In the genomic region with DNA sequence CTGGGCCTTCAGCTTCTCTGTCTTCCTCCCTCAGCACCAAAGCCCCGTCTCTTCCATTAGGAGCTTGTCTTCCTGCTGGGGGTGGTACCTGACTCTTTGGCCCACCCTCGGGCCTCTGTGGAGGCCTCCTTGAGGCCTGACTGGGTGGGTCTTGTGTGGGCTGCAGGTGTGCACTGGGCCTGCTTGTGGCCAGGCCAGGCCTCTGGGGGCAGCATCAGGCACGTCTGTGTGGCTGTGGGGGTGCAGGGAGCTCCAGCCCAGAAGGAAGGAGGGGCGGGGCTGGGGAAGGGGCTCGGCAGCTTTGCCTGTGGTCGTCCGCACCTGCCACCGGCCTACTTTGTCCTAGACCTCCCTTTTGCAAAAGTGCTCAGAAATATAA, we compare ENCODE assay signal across 25 cellular contexts. TPM values are rescaled to one million over a fixed set of nuclear protein-coding genes. Genes with fewer than 3 reads are reported as not detected.
DNase-seq lines count a peak whose midpoint lies in the region; ATAC-seq and TF ChIP-seq lines count a peak whose summit lies in the region.
"Had no signal": no experiment of that assay in that cellular context is flagged by ENCODE, and none has a peak within 500 bp of the region (broad histone marks: within the 10 kb centered on the region; RNA-seq: fewer than 3 reads in every experiment).

No MANE protein-coding gene starts in this region.

- 84% methylated on average over 5 of the region's 8 CpGs; no CpG with 5 or more reads in 1 of the 2 experiments for WGBS in endodermal cell (ENCODE audit: insufficient coverage in 1 of 2, insufficient read length in 1 of 2), 2 experiments

- no peaks in the 10 kb centered on the region for H3K9me3 Mint-ChIP-seq in endodermal cell
- H3K9me3 Mint-ChIP-seq: activated naive CD4-positive, alpha-beta T cell treated with anti-CD3 and anti-CD28 coated beads, Interleukin-2, amount 50 U/mL, for 24 hours; CD8-positive, alpha-beta T cell; memory B cell; naive B cell had no signal

- H3K36me3 ChIP-seq in endodermal cell (ENCODE audit: control insufficient read depth, insufficient read depth, low read length) = peaks cover 3% of the 10 kb centered on the region
- H3K36me3 ChIP-seq: gastrocnemius medialis had no signal

- peaks cover 11% of the 10 kb centered on the region for H3K36me3 Mint-ChIP-seq in endodermal cell (ENCODE audit: low read depth)
- H3K36me3 Mint-ChIP-seq: activated naive CD4-positive, alpha-beta T cell treated with anti-CD3 and anti-CD28 coated beads, Interleukin-2, amount 50 U/mL, for 24 hours; memory B cell; naive B cell had no signal

- POLR2A ChIA-PET in AG04450 (lab: Yijun Ruan, JAX) = no interaction called here

- H3K27me3 ChIP-seq in AG04450 (ENCODE audit: control insufficient read depth, insufficient read depth, low read length) (no peaks in the 10 kb centered on the region), endodermal cell (ENCODE audit: control insufficient read depth, insufficient read depth, low read length, poor library complexity, severe bottlenecking) (no peaks in the 10 kb centered on the region)
- H3K27me3 ChIP-seq: esophagus muscularis mucosa, gastrocnemius medialis, MG63 had no signal

- no peak overlapping the region for H3K4me3 ChIP-seq in AG04450 (ENCODE audit: low read depth, low read length)
- no peak overlapping the region for H3K4me3 ChIP-seq in endodermal cell (ENCODE audit: low read length)
- H3K4me3 ChIP-seq: esophagus muscularis mucosa, gastrocnemius medialis, MG63 had no signal

- no peak overlapping the region for H3K4me3 Mint-ChIP-seq in endodermal cell
- H3K4me3 Mint-ChIP-seq: activated naive CD4-positive, alpha-beta T cell treated with anti-CD3 and anti-CD28 coated beads, Interleukin-2, amount 50 U/mL, for 24 hours; CD8-positive, alpha-beta T cell; memory B cell had no signal

- H3K27ac ChIP-seq in AG04450 (ENCODE audit: low read depth, low read length) (no peak overlapping the region), endodermal cell (ENCODE audit: low read depth, low read length) (no peak overlapping the region)
- H3K27ac ChIP-seq: esophagus muscularis mucosa, gastrocnemius medialis had no signal

- H3K27ac Mint-ChIP-seq in endodermal cell = peak overlapping the region; percentile 77
- H3K27ac Mint-ChIP-seq: activated naive CD4-positive, alpha-beta T cell treated with anti-CD3 and anti-CD28 coated beads, Interleukin-2, amount 50 U/mL, for 24 hours; CD8-positive, alpha-beta T cell; memory B cell had no signal

- H3K4me1 Mint-ChIP-seq in endodermal cell = no peaks in the 10 kb centered on the region

- intact Hi-C loops in left colon (cut with DNase I, micrococcal nuclease) = no loop called here

- H3K9me3 ChIP-seq in AG04450 (ENCODE audit: control insufficient read depth, insufficient read depth, low read length) = no peaks in the 10 kb centered on the region; the same call in 1 of the 2 replicates
- H3K9me3 ChIP-seq in endodermal cell (ENCODE audit: control insufficient read depth, low read length) = no peaks in the 10 kb centered on the region
- H3K9me3 ChIP-seq: esophagus muscularis mucosa, gastrocnemius medialis, MG63 had no signal

- peak; percentile 23; the same call in 1 of the 2 replicates for TF ChIP-seq CTCF in AG04450 (IDR thresholded peaks at IDR 0.05; ENCODE audit: low read depth, low read length)
- 0 out of 2 replicates have a peak, but pooled peaks have one; percentile 2 for TF ChIP-seq CTCF in GM12874 (IDR thresholded peaks at IDR 0.05; ENCODE audit: insufficient read depth, low read depth, low read length)
- TF ChIP-seq CTCF in endodermal cell (conservative IDR thresholded peaks at IDR 0.05) = peak; percentile 61

- CTCF ChIA-PET in AG04450 (lab: Charles Lee) = no interaction called here

- no peak overlapping the region for H3K9ac ChIP-seq in endodermal cell (ENCODE audit: extremely low read depth, low read length, poor library complexity, severe bottlenecking)

- H3K4me1 ChIP-seq in endodermal cell (ENCODE audit: control insufficient read depth, insufficient read depth, low read length) = no peaks in the 10 kb centered on the region
- H3K4me1 ChIP-seq: gastrocnemius medialis had no signal

- no peak for DNase-seq in AG04450 (ENCODE audit: low read depth, low spot score)
- DNase-seq in OCI-M1 (lab: John Stamatoyannopoulos, UW) = peak; percentile 16
- DNase-seq in endodermal cell = peak; percentile 84
- no peak for DNase-seq in left colon
- DNase-seq in NCI-H2107 treated with DMSO at 0.1 percent for 48 hours (lab: John Stamatoyannopoulos, UW; ENCODE audit: unreplicated experiment) = no peak
- DNase-seq: activated CD4-positive, alpha-beta T cell treated with anti-CD3 and anti-CD28 coated beads, Interleukin-2, amount 50 U/mL, for 1 hour; activated T-cell treated with anti-CD3 and anti-CD28 coated beads for 4 hours; aorta; CD8-positive, alpha-beta T cell; effector CD4-positive, alpha-beta T cell; gastrocnemius medialis; MG63; naive B cell; NCI-H2171 treated with DMSO at 0.1 percent for 48 hours; NCI-H526 treated with DMSO at 0.1 percent for 48 hours; PC-3; stimulated activated naive CD4-positive, alpha-beta T cell treated with Interleukin-2 at 50 U/mL for 16 hours had no signal

- H3K27me3 Mint-ChIP-seq in endodermal cell (ENCODE audit: insufficient read depth) = no peaks in the 10 kb centered on the region
- H3K27me3 Mint-ChIP-seq: activated naive CD4-positive, alpha-beta T cell treated with anti-CD3 and anti-CD28 coated beads, Interleukin-2, amount 50 U/mL, for 24 hours; memory B cell; naive B cell had no signal

- ATAC-seq in left colon (no peak), HG02870 (IDR thresholded peaks at IDR 0.05; ENCODE audit: unreplicated experiment) (no peak), HG02588 (IDR thresholded peaks at IDR 0.05; ENCODE audit: unreplicated experiment) (no peak)
- ATAC-seq: CD8-positive, alpha-beta T cell; gastrocnemius medialis; PC-3 had no signal

RNA-seq across cellular contexts. Expression of a gene that starts 7.0 kb away (rescaled TPM):
- 12.1 and 17.6 TPM in 2 replicates for polyA plus RNA-seq in AG04450 (2011; rRNA removed)
- 26.2 and 28.4 TPM in 2 replicates for polyA minus RNA-seq in AG04450 (2011; rRNA and poly(A)+ RNA removed)
- total RNA-seq in endodermal cell = 100 to 1,000 TPM; 128 to 129 TPM
- polyA plus RNA-seq in endodermal cell (2013, experiment 1 of 2) = 61.9 TPM
- polyA plus RNA-seq in endodermal cell (2013, experiment 2 of 2) = 52.5 TPM
- 10 to 100 TPM; 37.6 to 39.5 TPM for total RNA-seq in left colon

RNA-seq across cellular contexts. Expression of a gene that starts 10.0 kb away (rescaled TPM):
- polyA plus RNA-seq in AG04450 (2011; rRNA removed) = 0.45 and 0.88 TPM in 2 replicates
- polyA minus RNA-seq in AG04450 (2011; rRNA and poly(A)+ RNA removed) = 0.26 and 0.41 TPM in 2 replicates
- total RNA-seq in endodermal cell (1 to 10 TPM; 1.1 TPM), left colon (under 1 TPM in 1 of 2 donors, not detected in 1; 0.36 TPM)
- 0.78 TPM for polyA plus RNA-seq in endodermal cell (2013, experiment 1 of 2)
- 0.87 TPM for polyA plus RNA-seq in endodermal cell (2013, experiment 2 of 2)

RNA-seq across cellular contexts. Expression of a gene that starts 13.1 kb away (rescaled TPM):
- polyA plus RNA-seq in AG04450 (2011; rRNA removed) = 4.2 and 6.1 TPM in 2 replicates
- 3.5 and 3.6 TPM in 2 replicates for polyA minus RNA-seq in AG04450 (2011; rRNA and poly(A)+ RNA removed)
- total RNA-seq in endodermal cell = 10 to 100 TPM; 21.3 to 25.9 TPM
- 24.0 TPM for polyA plus RNA-seq in endodermal cell (2013, experiment 1 of 2)
- polyA plus RNA-seq in endodermal cell (2013, experiment 2 of 2) = 23.0 TPM
- total RNA-seq in left colon = 10 to 100 TPM; 38.2 to 43.4 TPM

RNA-seq across cellular contexts. Expression of a gene that starts 16.6 kb away (rescaled TPM):
- polyA plus RNA-seq in AG04450 (2011; rRNA removed) = not detected in 2 replicates
- polyA minus RNA-seq in AG04450 (2011; rRNA and poly(A)+ RNA removed) = not detected in 2 replicates
- total RNA-seq in endodermal cell (under 1 TPM; 0.29 to 0.62 TPM), left colon (not detected)
- 0.18 TPM for polyA plus RNA-seq in endodermal cell (2013, experiment 1 of 2)
- 0.12 TPM for polyA plus RNA-seq in endodermal cell (2013, experiment 2 of 2)
- total RNA-seq: aorta; CD8-positive, alpha-beta T cell; esophagus muscularis mucosa; gastrocnemius medialis; osteocyte; PC-3; T-helper 1 cell treated with Interleukin-12 subunit alpha and Interleukin-12 subunit beta and Interleukin-4 antibody, amounts not matched to agents 30 ng/mL and 1 ng/mL, for 36 hours had no signal

RNA-seq across cellular contexts. Expression of a gene that starts 49.3 kb away (rescaled TPM):
- polyA plus RNA-seq in AG04450 (2011; rRNA removed) = 7.5 and 8.6 TPM in 2 replicates
- polyA minus RNA-seq in AG04450 (2011; rRNA and poly(A)+ RNA removed) = 8.5 and 10.5 TPM in 2 replicates
- total RNA-seq in endodermal cell (10 to 100 TPM; 55.3 to 76.1 TPM), left colon (100 to 1,000 TPM in 1 of 2 donors, 10 to 100 TPM in 1; 98.8 to 102 TPM)
- polyA plus RNA-seq in endodermal cell (2013, experiment 1 of 2) = 23.1 TPM
- polyA plus RNA-seq in endodermal cell (2013, experiment 2 of 2) = 20.1 TPM

Comparison
In these comparisons a context has a peak if more than half of its experiments do, and no peak if none do; other contexts are left out.
1. DNase-seq: peak in OCI-M1 (single experiment) and endodermal cell (single experiment); none in AG04450 (single experiment), left colon (0 of 2) and NCI-H2107 treated with DMSO at 0.1 percent for 48 hours (single experiment).
2. CTCF ChIP-seq: peak in every context shown above with its lines; median percentile 61 in endodermal cell; 23 in AG04450; 2 in GM12874.